19 cellular contexts compared by ENCODE assay signal in the genomic region with DNA sequence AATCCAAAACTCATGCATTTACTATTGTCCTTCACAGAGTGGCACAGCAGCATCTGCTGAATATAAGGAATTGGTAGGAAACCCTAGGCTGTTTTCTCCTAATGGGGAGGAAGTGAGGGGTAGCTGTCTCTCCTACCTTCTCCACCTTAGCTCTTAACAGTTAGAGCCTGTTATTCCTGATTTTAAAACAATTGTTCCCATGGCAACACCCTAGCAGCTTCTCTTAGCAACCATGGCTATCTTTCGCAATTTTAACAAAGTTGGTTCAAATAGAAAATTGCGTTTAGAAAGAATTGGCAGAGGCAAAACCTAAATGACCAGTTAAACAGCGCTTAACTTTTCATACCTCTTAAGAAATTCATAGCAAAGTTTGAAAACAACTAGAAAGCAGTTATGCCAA.
DNase-seq lines count a peak whose midpoint lies in the region; ATAC-seq and TF ChIP-seq lines count a peak whose summit lies in the region.
"Had no signal": no experiment of that assay in that cellular context is flagged by ENCODE, and none has a peak within 500 bp of the region (broad histone marks: within the 10 kb centered on the region; RNA-seq: fewer than 3 reads in every experiment).

No MANE protein-coding gene starts in this region.

- 0 out of 2 replicates have a peak overlapping the region, but pooled peaks have one; percentile 21 for H3K4me2 ChIP-seq in PC-9
- H3K4me2 ChIP-seq: BLaER1 treated with 17β-estradiol and CSF1 and Interleukin-3, amounts not matched to agents 10 nM and 100 nM; GM23338 had no signal

- peaks cover 7% of the 10 kb centered on the region for H3K9me3 Mint-ChIP-seq in CD8-positive, alpha-beta T cell

- no peak overlapping the region for H3K27ac ChIP-seq in PC-9
- H3K27ac ChIP-seq in CD8-positive, alpha-beta T cell (ENCODE audit: low read depth, low read length), result no peak overlapping the region
- H3K27ac ChIP-seq: BLaER1 treated with 17β-estradiol and CSF1 and Interleukin-3, amounts not matched to agents 10 nM and 100 nM had no signal

- H3K27ac Mint-ChIP-seq in CD8-positive, alpha-beta T cell, result no peak overlapping the region
- H3K27ac Mint-ChIP-seq: CD14-positive monocyte; CD4-positive, alpha-beta T cell; GM23338; HFFc6 had no signal

- no peaks in the 10 kb centered on the region for H3K4me1 Mint-ChIP-seq in CD8-positive, alpha-beta T cell (ENCODE audit: low read depth)
- H3K4me1 Mint-ChIP-seq: CD14-positive monocyte, GM23338 had no signal

- no peaks in the 10 kb centered on the region for H3K36me3 Mint-ChIP-seq in CD8-positive, alpha-beta T cell
- H3K36me3 Mint-ChIP-seq: CD14-positive monocyte had no signal

- peaks cover 8% of the 10 kb centered on the region for H3K4me1 ChIP-seq in PC-9 (replicated peaks; ENCODE audit: insufficient read depth)
- H3K4me1 ChIP-seq in CD8-positive, alpha-beta T cell (ENCODE audit: insufficient read depth, low read length), result no peaks in the 10 kb centered on the region
- H3K4me1 ChIP-seq: BE2C; BLaER1 treated with 17β-estradiol and CSF1 and Interleukin-3, amounts not matched to agents 10 nM and 100 nM; HAP-1 had no signal

- no peaks in the 10 kb centered on the region for H4K20me1 ChIP-seq in PC-9 (ENCODE audit: insufficient read depth)
- H4K20me1 ChIP-seq: BLaER1 treated with 17β-estradiol and CSF1 and Interleukin-3, amounts not matched to agents 10 nM and 100 nM had no signal

- H2AFZ ChIP-seq in PC-9, result no peak overlapping the region
- H2AFZ ChIP-seq: GM23338 had no signal

- H3K27me3 ChIP-seq in PC-9 (ENCODE audit: insufficient read depth, low read depth), result no peaks in the 10 kb centered on the region
- H3K27me3 ChIP-seq in CD8-positive, alpha-beta T cell (ENCODE audit: insufficient read depth, low read length), result no peaks in the 10 kb centered on the region
- H3K27me3 ChIP-seq: BE2C; BLaER1 treated with 17β-estradiol and CSF1 and Interleukin-3, amounts not matched to agents 10 nM and 100 nM had no signal

- no peaks in the 10 kb centered on the region for H3K79me2 ChIP-seq in PC-9 (ENCODE audit: low read depth)

- TF ChIP-seq CTCF in PC-9 (conservative IDR thresholded peaks at IDR 0.05) (no peak), fibroblast of the aortic adventitia (IDR thresholded peaks at IDR 0.05; ENCODE audit: insufficient read depth, low read length) (no peak)
- TF ChIP-seq CTCF in CD8-positive, alpha-beta T cell (IDR thresholded peaks at IDR 0.05), result no peak

- CTCF ChIA-PET in PC-9 (lab: Charles Lee), result no interaction called here
- CTCF ChIA-PET in CD8-positive, alpha-beta T cell (lab: Charles Lee), result interaction anchor here (0.7 kb wide), 2 partner anchors 15 to 16 kb away, joined by 3 to 4 read pairs; no protein-coding TSS in a partner anchor

- DNase-seq in Ammon's horn (ENCODE audit: low spot score), result peak; percentile 8
- peak; percentile 50 for DNase-seq in M059J (ENCODE audit: low read depth)
- DNase-seq in PC-9, result peak in 1 of 2 experiments; percentile 58
- peak; percentile 2 for DNase-seq in fibroblast of the aortic adventitia (ENCODE audit: low read depth)
- DNase-seq in stimulated activated CD4-positive, alpha-beta T cell treated with anti-CD3 and anti-CD28 coated beads, Interleukin-4, amount 100 ng/mL, for 24 hours, result no peak
- DNase-seq in CD8-positive, alpha-beta T cell, result no peak
- no peak for DNase-seq in NCI-H2196 (lab: John Stamatoyannopoulos, UW; ENCODE audit: unreplicated experiment)
- DNase-seq: BE2C; Calu3; CD4-positive, alpha-beta T cell; COR-L47; DMS53; DMS79 treated with DMSO at 0.1 percent for 48 hours; GF-D8; HFFc6 had no signal

- no peaks in the 10 kb centered on the region for H3K27me3 Mint-ChIP-seq in CD8-positive, alpha-beta T cell (ENCODE audit: low read depth)
- H3K27me3 Mint-ChIP-seq: CD4-positive, alpha-beta T cell had no signal

- no peaks in the 10 kb centered on the region; the same call in 1 of the 2 replicates for H3K9me2 ChIP-seq in PC-9 (ENCODE audit: insufficient read depth)

- BruUV-seq in PC-9 (replicated peaks; lab: Mats Ljungman, UMichigan), result no TSS peak

- peaks cover 4% of the 10 kb centered on the region; the same call in 1 of the 2 replicates for H3F3A ChIP-seq in PC-9 (ENCODE audit: insufficient read depth, low read depth)

- POLR2A ChIA-PET in PC-9 (lab: Charles Lee; ENCODE audit: unreplicated experiment), result no interaction called here
- POLR2A ChIA-PET in CD8-positive, alpha-beta T cell (lab: Charles Lee), result interaction anchor here (0.9 kb wide), 1 partner anchor 311 kb away, joined by 3 read pairs; no protein-coding TSS in a partner anchor

- no peaks in the 10 kb centered on the region for H3K36me3 ChIP-seq in PC-9 (ENCODE audit: low read depth)
- H3K36me3 ChIP-seq in CD8-positive, alpha-beta T cell (ENCODE audit: insufficient read depth, low read length), result no peaks in the 10 kb centered on the region
- H3K36me3 ChIP-seq: BE2C; BLaER1 treated with 17β-estradiol and CSF1 and Interleukin-3, amounts not matched to agents 10 nM and 100 nM; HAP-1 had no signal

- intact Hi-C loops in PC-9 (cut with micrococcal nuclease; ENCODE audit: unreplicated experiment), result no loop called here
- intact Hi-C loops in CD8-positive, alpha-beta T cell (cut with DNase I, micrococcal nuclease), result loop anchor here in 1 of 2 experiments (10.0 kb wide), 1 partner anchor 60 kb away; no protein-coding TSS in a partner anchor

- H3K9me3 ChIP-seq in PC-9 (ENCODE audit: insufficient read depth, low read depth), result no peaks in the 10 kb centered on the region; the same call in none of the 2 replicates
- H3K9me3 ChIP-seq in CD8-positive, alpha-beta T cell (ENCODE audit: low read length), result no peaks in the 10 kb centered on the region
- H3K9me3 ChIP-seq: BE2C, HAP-1 had no signal

- ATAC-seq in CD8-positive, alpha-beta T cell, result no peak
- ATAC-seq: GM23338 had no signal

- H3K4me3 Mint-ChIP-seq in CD8-positive, alpha-beta T cell, result no peak overlapping the region
- H3K4me3 Mint-ChIP-seq: CD14-positive monocyte; CD4-positive, alpha-beta T cell; GM23338; HFFc6 had no signal

- H3K4me3 ChIP-seq in PC-9 (no peak overlapping the region), fibroblast of the aortic adventitia (ENCODE audit: low read depth, low read length) (no peak overlapping the region)
- H3K4me3 ChIP-seq in CD8-positive, alpha-beta T cell (ENCODE audit: low read depth, low read length), result no peak overlapping the region
- H3K4me3 ChIP-seq: BLaER1 treated with 17β-estradiol and CSF1 and Interleukin-3, amounts not matched to agents 10 nM and 100 nM; GM23338; HAP-1 had no signal

Comparison
In these comparisons a context has a peak if more than half of its experiments do, and no peak if none do; other contexts are left out.
1. DNase-seq: peak in Ammon's horn (single experiment), M059J (single experiment) and fibroblast of the aortic adventitia (single experiment); none in stimulated activated CD4-positive, alpha-beta T cell treated with anti-CD3 and anti-CD28 coated beads, Interleukin-4, amount 100 ng/mL, for 24 hours (single experiment), CD8-positive, alpha-beta T cell (0 of 7) and NCI-H2196 (single experiment).